ENCODE assay signal across 13 cellular contexts in the genomic region with DNA sequence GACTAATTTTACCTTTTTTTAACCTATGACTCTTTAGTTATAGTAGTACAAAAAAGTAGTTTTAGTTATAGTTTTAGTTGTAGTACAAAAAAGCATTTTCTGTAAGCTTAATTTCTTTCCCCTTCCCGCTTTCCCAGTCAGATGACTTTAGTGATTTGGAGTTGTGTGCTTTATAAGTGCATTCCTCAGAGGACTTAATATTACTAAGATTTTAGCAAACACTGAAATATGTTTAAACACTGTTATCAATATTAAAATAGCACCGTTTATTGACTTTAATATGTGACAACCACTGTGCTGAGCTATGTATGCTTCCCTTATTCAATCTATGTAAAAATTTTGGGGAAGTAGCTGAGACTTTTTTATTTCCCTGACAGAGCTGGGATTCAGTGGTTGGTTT. TPM values are rescaled to one million over a fixed set of nuclear protein-coding genes. Genes with fewer than 3 reads are reported as not detected.
DNase-seq lines count a peak whose midpoint lies in the region; ATAC-seq and TF ChIP-seq lines count a peak whose summit lies in the region.
"Had no signal": no experiment of that assay in that cellular context is flagged by ENCODE, and none has a peak within 500 bp of the region (broad histone marks: within the 10 kb centered on the region; RNA-seq: fewer than 3 reads in every experiment).

No MANE protein-coding gene starts in this region.

- peaks cover 0 to 87% of the 10 kb centered on the region in 2 donors for H3K36me3 ChIP-seq in left lung

- H3K36me3 Mint-ChIP-seq in activated T-cell treated with anti-CD3 and anti-CD28 coated beads, Interleukin-2, amount 50 U/mL, for 24 hours (ENCODE audit: low read depth): peaks cover 86% of the 10 kb centered on the region
- peaks cover 2 to 15% of the 10 kb centered on the region in 2 donors for H3K36me3 Mint-ChIP-seq in activated T-cell treated with anti-CD3 and anti-CD28 coated beads, Interleukin-2, amount 50 U/mL, for 72 hours (ENCODE audit: insufficient read depth in 2 of 2)

- no peak for TF ChIP-seq CTCF in left lung (IDR thresholded peaks at IDR 0.05)

- H3K4me3 Mint-ChIP-seq in activated T-cell treated with anti-CD3 and anti-CD28 coated beads, Interleukin-2, amount 50 U/mL, for 24 hours: no peak overlapping the region
- no peak overlapping the region for H3K4me3 Mint-ChIP-seq in activated T-cell treated with anti-CD3 and anti-CD28 coated beads, Interleukin-2, amount 50 U/mL, for 72 hours
- H3K4me3 Mint-ChIP-seq: CD4-positive, CD25-positive, alpha-beta regulatory T cell had no signal

- H3K4me1 ChIP-seq in left lung: no peaks in the 10 kb centered on the region

- H3K4me1 Mint-ChIP-seq in activated T-cell treated with anti-CD3 and anti-CD28 coated beads, Interleukin-2, amount 50 U/mL, for 24 hours (ENCODE audit: low read depth): peaks cover 2% of the 10 kb centered on the region
- H3K4me1 Mint-ChIP-seq in activated T-cell treated with anti-CD3 and anti-CD28 coated beads, Interleukin-2, amount 50 U/mL, for 72 hours (ENCODE audit: low read depth): no peaks in the 10 kb centered on the region

- no peaks in the 10 kb centered on the region for H3K9me3 ChIP-seq in left lung
- H3K9me3 ChIP-seq: BLaER1 treated with 17β-estradiol and CSF1 and Interleukin-3, amounts not matched to agents 10 nM and 100 nM had no signal

- no peak for ATAC-seq in activated T-cell treated with anti-CD3 and anti-CD28 coated beads, Interleukin-2, amount 50 U/mL, for 72 hours (replicated peaks in 1 of 2)
- ATAC-seq in left lung (peak; percentile 61), HG03095 (IDR thresholded peaks at IDR 0.05; ENCODE audit: unreplicated experiment) (no peak)
- ATAC-seq: HCT116 had no signal

- H3K27me3 ChIP-seq in left lung: no peaks in the 10 kb centered on the region
- H3K27me3 ChIP-seq: BLaER1 treated with 17β-estradiol and CSF1 and Interleukin-3, amounts not matched to agents 10 nM and 100 nM had no signal

- no peaks in the 10 kb centered on the region for H3K27me3 Mint-ChIP-seq in activated T-cell treated with anti-CD3 and anti-CD28 coated beads, Interleukin-2, amount 50 U/mL, for 24 hours
- H3K27me3 Mint-ChIP-seq in activated T-cell treated with anti-CD3 and anti-CD28 coated beads, Interleukin-2, amount 50 U/mL, for 72 hours (ENCODE audit: low read depth): no peaks in the 10 kb centered on the region
- H3K27me3 Mint-ChIP-seq: CD4-positive, CD25-positive, alpha-beta regulatory T cell had no signal

- H3K9me3 Mint-ChIP-seq in activated T-cell treated with anti-CD3 and anti-CD28 coated beads, Interleukin-2, amount 50 U/mL, for 24 hours: no peaks in the 10 kb centered on the region
- no peaks in the 10 kb centered on the region for H3K9me3 Mint-ChIP-seq in activated T-cell treated with anti-CD3 and anti-CD28 coated beads, Interleukin-2, amount 50 U/mL, for 72 hours
- H3K9me3 Mint-ChIP-seq: CD4-positive, CD25-positive, alpha-beta regulatory T cell had no signal

- H3K4me3 ChIP-seq in left lung: no peak overlapping the region
- H3K4me3 ChIP-seq: BLaER1 treated with 17β-estradiol and CSF1 and Interleukin-3, amounts not matched to agents 10 nM and 100 nM had no signal

- peak overlapping the region; percentile 16 for H3K27ac Mint-ChIP-seq in activated T-cell treated with anti-CD3 and anti-CD28 coated beads, Interleukin-2, amount 50 U/mL, for 24 hours
- H3K27ac Mint-ChIP-seq in activated T-cell treated with anti-CD3 and anti-CD28 coated beads, Interleukin-2, amount 50 U/mL, for 72 hours: no peak overlapping the region

- intact Hi-C loops in left lung (cut with DNase I): no loop called here

- no peak for DNase-seq in activated T-cell treated with anti-CD3 and anti-CD28 coated beads, Interleukin-2, amount 50 U/mL, for 24 hours
- DNase-seq in activated T-cell treated with anti-CD3 and anti-CD28 coated beads, Interleukin-2, amount 50 U/mL, for 72 hours: no peak
- DNase-seq in OCI-M1 (lab: John Stamatoyannopoulos, UW): peak; percentile 6
- no peak for DNase-seq in left lung
- DNase-seq in hepatic stellate cell (ENCODE audit: low spot score): no peak
- no peak for DNase-seq in epidermal melanocyte (ENCODE audit: insufficient read length, low spot score)
- DNase-seq: 8988T; CD4-positive, CD25-positive, alpha-beta regulatory T cell; DMS53 had no signal

- no peak overlapping the region for H3K27ac ChIP-seq in left lung
- H3K27ac ChIP-seq: BLaER1 treated with 17β-estradiol and CSF1 and Interleukin-3, amounts not matched to agents 10 nM and 100 nM had no signal

RNA-seq across cellular contexts. Expression of a gene that starts 22.8 kb away (rescaled TPM):
- 10 to 100 TPM; 26.0 to 35.6 TPM for total RNA-seq in activated T-cell treated with anti-CD3 and anti-CD28 coated beads, Interleukin-2, amount 50 U/mL, for 72 hours
- total RNA-seq in left lung: 10 to 100 TPM; 17.3 to 22.1 TPM

RNA-seq across cellular contexts. Expression of a gene that starts 25.3 kb away (rescaled TPM):
- total RNA-seq in activated T-cell treated with anti-CD3 and anti-CD28 coated beads, Interleukin-2, amount 50 U/mL, for 72 hours: 10 to 100 TPM; 14.0 to 15.4 TPM
- total RNA-seq in left lung: 10 to 100 TPM; 12.1 to 13.6 TPM

RNA-seq across cellular contexts. Expression of a gene that starts 49.6 kb away (rescaled TPM):
- total RNA-seq in activated T-cell treated with anti-CD3 and anti-CD28 coated beads, Interleukin-2, amount 50 U/mL, for 72 hours: not detected
- total RNA-seq in left lung: not detected
- total RNA-seq: CD4-positive, CD25-positive, alpha-beta regulatory T cell; HT1080 had no signal
